8 cellular contexts compared by ENCODE assay signal in the genomic region with DNA sequence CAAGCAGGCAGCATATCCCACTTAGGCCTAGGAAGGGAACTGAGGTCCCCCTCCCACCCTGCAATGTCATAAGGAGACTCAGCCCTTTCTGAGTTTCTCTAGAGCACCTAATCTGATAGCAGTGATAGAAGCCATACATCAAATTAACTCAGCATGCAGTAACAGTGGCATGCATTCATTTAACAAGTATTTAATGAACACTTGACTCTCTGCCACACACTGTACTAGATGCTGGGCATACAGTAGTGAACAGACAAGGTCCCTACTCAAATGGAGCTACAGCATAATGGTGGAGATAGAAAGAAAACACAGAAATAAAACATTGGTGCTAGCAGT. TPM values are rescaled to one million over a fixed set of nuclear protein-coding genes. Genes with fewer than 3 reads are reported as not detected.
DNase-seq lines count a peak whose midpoint lies in the region; ATAC-seq and TF ChIP-seq lines count a peak whose summit lies in the region.

No MANE protein-coding gene starts in this region.

- H3K36me3 Mint-ChIP-seq in MCF 10A (ENCODE audit: insufficient read depth, unreplicated experiment), result peaks cover 13% of the 10 kb centered on the region
- peaks cover 62% of the 10 kb centered on the region for H3K36me3 Mint-ChIP-seq in T-helper 2 cell treated with Interferon-gamma antibody and Interleukin-4, amounts not matched to agents 5 μg/mL and 100 μg/mL, for 36 hours (ENCODE audit: low read depth)
- H3K36me3 Mint-ChIP-seq in type B pancreatic cell, result peaks cover 4% of the 10 kb centered on the region

- H2AFZ ChIP-seq in mammary epithelial cell (ENCODE audit: low read depth, low read length), result no peak overlapping the region

- H3K9me3 ChIP-seq in mammary epithelial cell (replicated peaks; ENCODE audit: insufficient read depth, low read length), result no peaks in the 10 kb centered on the region
- H3K9me3 ChIP-seq in lower lobe of right lung, result no peaks in the 10 kb centered on the region
- H3K9me3 ChIP-seq in MG63, result no peaks in the 10 kb centered on the region

- in situ Hi-C loops in mammary epithelial cell (cut with MboI; ENCODE audit: low sequenced_read_pairs in 2 of 2), result no loop called here

- ATAC-seq in lower lobe of right lung, result no peak
- no peak for ATAC-seq in HG02870 (IDR thresholded peaks at IDR 0.05; ENCODE audit: unreplicated experiment)
- ATAC-seq in GM18861 (IDR thresholded peaks at IDR 0.05; ENCODE audit: unreplicated experiment), result no peak

- dilution Hi-C loops in mammary epithelial cell (cut with HindIII; ENCODE audit: low sequenced_read_pairs), result no loop called here

- no peak overlapping the region for H3K4me3 ChIP-seq in mammary epithelial cell (replicated peaks in 1 of 3; ENCODE audit: insufficient read depth in 1 of 3, low read depth in 2 of 3, low read length in 3 of 3)
- H3K4me3 ChIP-seq in lower lobe of right lung, result no peak overlapping the region
- H3K4me3 ChIP-seq in MG63, result no peak overlapping the region

- POLR2A ChIA-PET in MCF 10A (lab: Yijun Ruan, JAX), result interaction anchor here (0.9 to 7.7 kb wide), 12 partner anchors 8 to 68 kb away, joined by 3 to 67 read pairs (median 8); partner anchors contain the start of gene IRF1

- CTCF ChIA-PET in MCF 10A (lab: Yijun Ruan, JAX) (interaction anchor here (0.8 to 3.3 kb wide), 7 partner anchors 9 to 119 kb away, joined by 3 to 13 read pairs (median 4); no protein-coding TSS in a partner anchor), mammary epithelial cell (lab: Charles Lee; ENCODE audit: low non-redundant PET) (no interaction called here)

- no peaks in the 10 kb centered on the region for H4K20me1 ChIP-seq in mammary epithelial cell (ENCODE audit: insufficient read depth, low read length)

- H3K9me3 Mint-ChIP-seq in MCF 10A (ENCODE audit: unreplicated experiment) (no peaks in the 10 kb centered on the region), type B pancreatic cell (no peaks in the 10 kb centered on the region)
- H3K9me3 Mint-ChIP-seq in T-helper 2 cell treated with Interferon-gamma antibody and Interleukin-4, amounts not matched to agents 5 μg/mL and 100 μg/mL, for 36 hours, result no peaks in the 10 kb centered on the region

- H3K4me1 Mint-ChIP-seq in MCF 10A (ENCODE audit: insufficient read depth, unreplicated experiment) (peaks cover 52% of the 10 kb centered on the region), type B pancreatic cell (ENCODE audit: unreplicated experiment) (peaks cover 45% of the 10 kb centered on the region)
- peaks cover 87% of the 10 kb centered on the region for H3K4me1 Mint-ChIP-seq in T-helper 2 cell treated with Interferon-gamma antibody and Interleukin-4, amounts not matched to agents 5 μg/mL and 100 μg/mL, for 36 hours (ENCODE audit: low read depth)

- H3K4me3 Mint-ChIP-seq in MCF 10A (ENCODE audit: unreplicated experiment) (no peak overlapping the region), type B pancreatic cell (peak overlapping the region; percentile 62)
- H3K4me3 Mint-ChIP-seq in T-helper 2 cell treated with Interferon-gamma antibody and Interleukin-4, amounts not matched to agents 5 μg/mL and 100 μg/mL, for 36 hours, result peak overlapping the region; percentile 63

- no peaks in the 10 kb centered on the region for H3K27me3 Mint-ChIP-seq in MCF 10A (ENCODE audit: insufficient read depth, unreplicated experiment)
- no peaks in the 10 kb centered on the region for H3K27me3 Mint-ChIP-seq in T-helper 2 cell treated with Interferon-gamma antibody and Interleukin-4, amounts not matched to agents 5 μg/mL and 100 μg/mL, for 36 hours (ENCODE audit: low read depth)
- no peaks in the 10 kb centered on the region for H3K27me3 Mint-ChIP-seq in type B pancreatic cell

- no TSS peak for BruUV-seq in MCF 10A (replicated peaks; lab: Mats Ljungman, UMichigan)
- BruUV-seq in mammary epithelial cell (replicated peaks; lab: Mats Ljungman, UMichigan), result no TSS peak

- H3K27ac ChIP-seq in mammary epithelial cell (ENCODE audit: insufficient read depth, low read depth, low read length), result no peak overlapping the region
- peak overlapping the region; percentile 89 for H3K27ac ChIP-seq in lower lobe of right lung

- peak overlapping the region; percentile 68 for H3K27ac Mint-ChIP-seq in MCF 10A (ENCODE audit: low read depth, unreplicated experiment)
- H3K27ac Mint-ChIP-seq in T-helper 2 cell treated with Interferon-gamma antibody and Interleukin-4, amounts not matched to agents 5 μg/mL and 100 μg/mL, for 36 hours, result peak overlapping the region; percentile 87
- peak overlapping the region; percentile 96 for H3K27ac Mint-ChIP-seq in type B pancreatic cell

- H3K27me3 ChIP-seq in mammary epithelial cell (ENCODE audit: insufficient read depth, low read length) (no peaks in the 10 kb centered on the region), lower lobe of right lung (ENCODE audit: low read depth) (no peaks in the 10 kb centered on the region), MG63 (no peaks in the 10 kb centered on the region)

- no peak overlapping the region for H3K4me2 ChIP-seq in mammary epithelial cell (ENCODE audit: insufficient read depth, low read depth, low read length)

- no peaks in the 10 kb centered on the region for H3K79me2 ChIP-seq in mammary epithelial cell (ENCODE audit: insufficient read depth, low read length)

- TF ChIP-seq CTCF in MCF 10A (IDR thresholded peaks at IDR 0.05; ENCODE audit: unreplicated experiment) (no peak), mammary epithelial cell (conservative IDR thresholded peaks at IDR 0.05 in 1 of 2, IDR thresholded peaks at IDR 0.05 in 1 of 2; ENCODE audit: extremely low read depth in 1 of 2, insufficient read depth in 1 of 2, low read depth in 1 of 2, low read length in 2 of 2) (no peak), lower lobe of right lung (IDR thresholded peaks at IDR 0.05) (no peak), type B pancreatic cell (conservative IDR thresholded peaks at IDR 0.05) (no peak)

- no peak for DNase-seq in MCF 10A (ENCODE audit: unreplicated experiment)
- DNase-seq in mammary epithelial cell, result no peak
- no peak for DNase-seq in T-helper 2 cell treated with Interferon-gamma antibody and Interleukin-4, amounts not matched to agents 5 μg/mL and 100 μg/mL, for 36 hours (ENCODE audit: low spot score)
- no peak for DNase-seq in lower lobe of right lung
- no peak for DNase-seq in type B pancreatic cell (ENCODE audit: extremely low spot score, unreplicated experiment)
- no peak for DNase-seq in MG63

- H3K36me3 ChIP-seq in mammary epithelial cell (ENCODE audit: insufficient read depth, low read length), result no peaks in the 10 kb centered on the region
- peaks cover 4% of the 10 kb centered on the region for H3K36me3 ChIP-seq in lower lobe of right lung
- H3K36me3 ChIP-seq in MG63, result peaks cover 24% of the 10 kb centered on the region

- intact Hi-C loops in MCF 10A (cut with micrococcal nuclease), result no loop called here
- intact Hi-C loops in mammary epithelial cell (cut with micrococcal nuclease), result no loop called here
- intact Hi-C loops in lower lobe of right lung (cut with DNase I), result no loop called here

- peaks cover 54% of the 10 kb centered on the region for H3K4me1 ChIP-seq in mammary epithelial cell (ENCODE audit: insufficient read depth, low read length)
- peaks cover 100% of the 10 kb centered on the region for H3K4me1 ChIP-seq in lower lobe of right lung

- no peak overlapping the region for H3K9ac ChIP-seq in mammary epithelial cell (ENCODE audit: insufficient read depth, low read length)

RNA-seq across cellular contexts. Expression of gene SLC22A5, which starts 58.6 kb away (rescaled TPM):
- 122 and 167 TPM in 2 replicates for total RNA-seq in MCF 10A (2022)
- 10 to 100 TPM; 11.5 to 13.8 TPM for total RNA-seq in mammary epithelial cell
- 15.5 TPM for polyA plus RNA-seq in mammary epithelial cell
- 69.6 TPM for polyA minus RNA-seq in mammary epithelial cell
- total RNA-seq in lower lobe of right lung, result 12.6 TPM
- total RNA-seq in type B pancreatic cell (ENCODE audit: low replicate concordance), result 21.6 and 39.3 TPM in 2 replicates
- total RNA-seq in MG63 (2014; rRNA removed; shearing (Covaris generic); ENCODE audit: low replicate concordance), result 22.5 and 26.4 TPM in 2 replicates
